ENCODE assay signal across 32 cellular contexts in genomic region chr4:73507541-73507940, GRCh38. TPM values are rescaled to one million over a fixed set of nuclear protein-coding genes. Genes with fewer than 3 reads are reported as not detected.
"Had no signal": no experiment of that assay in that cellular context is flagged by ENCODE, and none has a peak within 500 bp of the region (broad histone marks: within the 10 kb centered on the region; RNA-seq: fewer than 3 reads in every experiment).

No MANE protein-coding gene starts in this region.

- H3K4me3 ChIP-seq: heart right ventricle, neural progenitor cell, right atrium auricular region, sigmoid colon, spleen, thoracic aorta, tibial nerve, upper lobe of left lung had no signal

- ATAC-seq: effector memory CD8-positive, alpha-beta T cell; esophagus mucosa; heart right ventricle; naive thymus-derived CD4-positive, alpha-beta T cell; stimulated activated naive B cell treated with anti-CD40 and anti-IgM and Interleukin-4, amounts not matched to agents 10 μg/mL and 1 μg/mL and 100 μg/mL, for 72 hours had no signal

- H3K27me3 ChIP-seq: neural progenitor cell, right atrium auricular region, sigmoid colon, spleen, tibial nerve, upper lobe of left lung had no signal

- H2AFZ ChIP-seq: neural progenitor cell, parathyroid adenoma had no signal

- H3K27ac ChIP-seq: heart right ventricle, neural progenitor cell, parathyroid adenoma, right atrium auricular region, sigmoid colon, spleen, thoracic aorta, tibial nerve, upper lobe of left lung had no signal

- H3K36me3 ChIP-seq: heart right ventricle, neural progenitor cell, right atrium auricular region, sigmoid colon, spleen, thoracic aorta, tibial nerve, upper lobe of left lung had no signal

- FAIRE-seq: endometrium, urothelium cell line had no signal

- H3K4me2 ChIP-seq: neural progenitor cell had no signal

- H3K9ac ChIP-seq: neural progenitor cell, parathyroid adenoma had no signal

- H3K4me1 ChIP-seq: heart right ventricle, neural progenitor cell, parathyroid adenoma, right atrium auricular region, sigmoid colon, spleen, tibial nerve, upper lobe of left lung had no signal

- DNase-seq: cerebellar nuclear complex; cortex of kidney; effector memory CD8-positive, alpha-beta T cell; foreskin melanocyte; glutamatergic neuron; heart right ventricle; hypothalamus; immature natural killer cell; islet precursor cell; kidney glomerular epithelial cell; mesenchymal stem cell; naive thymus-derived CD4-positive, alpha-beta T cell; sigmoid colon; spleen; stimulated activated CD4-positive, alpha-beta T cell treated with anti-CD3 and anti-CD28 coated beads, Interleukin-2, amount 100 ng/mL, for 48 hours; stimulated activated naive B cell treated with anti-CD40 and anti-IgM and Interleukin-4, amounts not matched to agents 10 μg/mL and 1 μg/mL and 100 μg/mL, for 72 hours; upper lobe of left lung had no signal

- H3K79me2 ChIP-seq: parathyroid adenoma had no signal

- H3K9me3 ChIP-seq: heart right ventricle, right atrium auricular region, sigmoid colon, spleen, thoracic aorta, tibial nerve, upper lobe of left lung had no signal

RNA-seq across cellular contexts. Expression of gene AFM, which starts 26.0 kb away (rescaled TPM):
- total RNA-seq: dermis microvascular lymphatic vessel endothelial cell; esophagus mucosa; fibroblast of lung; heart right ventricle; lower leg skin; lung microvascular endothelial cell; mesothelial cell of epicardium; naive thymus-derived CD4-positive, alpha-beta T cell; osteoblast; right atrium auricular region; sigmoid colon; skeletal muscle tissue; spleen; thoracic aorta; tibial nerve had no signal
- polyA plus RNA-seq: fibroblast of lung; heart right ventricle; immature natural killer cell; naive thymus-derived CD4-positive, alpha-beta T cell; sigmoid colon; spleen had no signal
